8 cellular contexts compared by ENCODE assay signal in genomic region chr2:68689553-68690537, GRCh38.
A peak's percentile ranks its signal among the peaks of the same experiment; 100 is the strongest.
DNase-seq lines count a peak whose midpoint lies in the region; ATAC-seq and TF ChIP-seq lines count a peak whose summit lies in the region.

No MANE protein-coding gene starts in this region.

- TF ChIP-seq CTCF in NB4 (IDR thresholded peaks at IDR 0.05; ENCODE audit: low read depth, low read length): no peak

- DNase-seq in NB4 (ENCODE audit: low read depth) (peak; percentile 90), medulla oblongata (ENCODE audit: extremely low spot score) (peak; percentile 56), NCI-H510A (lab: John Stamatoyannopoulos, UW) (no peak), NCI-H1417 treated with DMSO at 0.1 percent for 48 hours (lab: John Stamatoyannopoulos, UW) (no peak), amniotic stem cell (lab: John Stamatoyannopoulos, UW) (no peak), NCI-H226 (no peak)

- H3K4me3 ChIP-seq in NB4 (ENCODE audit: low read depth, low read length): peak overlapping the region; percentile 37

- peak; percentile 96 for ATAC-seq in GM18870 (IDR thresholded peaks at IDR 0.05; ENCODE audit: unreplicated experiment)
- ATAC-seq in HG02623 (IDR thresholded peaks at IDR 0.05; ENCODE audit: unreplicated experiment): peak; percentile 90

- no peak for TF ChIP-seq POLR2A in NB4 (IDR thresholded peaks at IDR 0.05; ENCODE audit: extremely low read depth, insufficient read length)

Comparison
In these comparisons a context has a peak if more than half of its experiments do, and no peak if none do; other contexts are left out.
1. DNase-seq: peak in NB4 (single experiment) and medulla oblongata (single experiment); none in NCI-H510A (single experiment), NCI-H1417 treated with DMSO at 0.1 percent for 48 hours (single experiment), amniotic stem cell (single experiment) and NCI-H226 (single experiment).